8 cellular contexts compared by ENCODE assay signal in genomic region chr9:15552641-15553527, GRCh38. TPM values are rescaled to one million over a fixed set of nuclear protein-coding genes. Genes with fewer than 3 reads are reported as not detected.
DNase-seq lines count a peak whose midpoint lies in the region; ATAC-seq and TF ChIP-seq lines count a peak whose summit lies in the region.

CCDC171 (plus strand) TSS chr9:15553043; CDS start chr9:15564089, 11,046 bp downstream.

- no peak for TF ChIP-seq CTCF in right lobe of liver (IDR thresholded peaks at IDR 0.05)

- H3K4me1 ChIP-seq in CD4-positive, CD25-positive, alpha-beta regulatory T cell (ENCODE audit: control insufficient read depth, insufficient read depth, low read length, poor library complexity, severe bottlenecking) = peaks cover 19% of the 10 kb centered on the region
- no peaks in the 10 kb centered on the region for H3K4me1 ChIP-seq in right lobe of liver

- TF ChIP-seq POLR2A in right lobe of liver (IDR thresholded peaks at IDR 0.05) = peak; percentile 48

- peak within 1 kb of the TSS; percentile 6 for H3K27ac ChIP-seq in CD4-positive, CD25-positive, alpha-beta regulatory T cell (ENCODE audit: insufficient read depth, low read length, poor library complexity, severe bottlenecking)
- peak within 1 kb of the TSS; percentile 31 to 42 (median 40) for H3K27ac ChIP-seq in right lobe of liver

- no peaks in the 10 kb centered on the region for H3K36me3 ChIP-seq in CD4-positive, CD25-positive, alpha-beta regulatory T cell (ENCODE audit: control insufficient read depth, insufficient read depth, low read length)
- no peaks in the 10 kb centered on the region for H3K36me3 ChIP-seq in right lobe of liver

- no peaks in the 10 kb centered on the region for H3K9me3 ChIP-seq in CD4-positive, CD25-positive, alpha-beta regulatory T cell (ENCODE audit: control insufficient read depth in 2 of 2, low read length in 2 of 2)
- no peaks in the 10 kb centered on the region for H3K9me3 ChIP-seq in right lobe of liver

- H3K9me3 Mint-ChIP-seq in CD4-positive, CD25-positive, alpha-beta regulatory T cell = no peaks in the 10 kb centered on the region

- H3K4me3 Mint-ChIP-seq in CD4-positive, CD25-positive, alpha-beta regulatory T cell = peak within 1 kb of the TSS; percentile 87 to 95 (median 93)

- WGBS in right lobe of liver (ENCODE audit: insufficient coverage, low coverage, low lambda C conversion rate, missing lambda C conversion rate) = 1% methylated on average over 12 of the region's 65 CpGs

- peak within 1 kb of the TSS; percentile 66 to 91 (median 90) for H3K27ac Mint-ChIP-seq in CD4-positive, CD25-positive, alpha-beta regulatory T cell

- no peaks in the 10 kb centered on the region for H3K36me3 Mint-ChIP-seq in CD4-positive, CD25-positive, alpha-beta regulatory T cell

- intact Hi-C loops in right lobe of liver (cut with DNase I) = no loop called here

- ATAC-seq in CD4-positive, CD25-positive, alpha-beta regulatory T cell (ENCODE audit: low read depth in 2 of 2) = peak; percentile 86 to 88
- ATAC-seq in GM19395 (IDR thresholded peaks at IDR 0.05; ENCODE audit: unreplicated experiment) = peak; percentile 76
- peak; percentile 63 for ATAC-seq in HG03558 (IDR thresholded peaks at IDR 0.05; ENCODE audit: extremely low read depth, unreplicated experiment)
- ATAC-seq in right lobe of liver = peak; percentile 97 to 98 (median 98)

- H3K27me3 ChIP-seq in CD4-positive, CD25-positive, alpha-beta regulatory T cell (ENCODE audit: control insufficient read depth, insufficient read depth, low read length) = no peaks in the 10 kb centered on the region
- H3K27me3 ChIP-seq in right lobe of liver = no peaks in the 10 kb centered on the region

- H3K27me3 Mint-ChIP-seq in CD4-positive, CD25-positive, alpha-beta regulatory T cell = peaks cover 12% of the 10 kb centered on the region

- H3K4me1 Mint-ChIP-seq in CD4-positive, CD25-positive, alpha-beta regulatory T cell = peaks cover 0 to 21% (median 7%) of the 10 kb centered on the region in 4 donors

- peak; percentile 79 to 89 (median 84) for DNase-seq in CD4-positive, CD25-positive, alpha-beta regulatory T cell
- DNase-seq in NCI-H748 (lab: John Stamatoyannopoulos, UW; ENCODE audit: unreplicated experiment) (peak; percentile 99), dermis blood vessel endothelial cell (peak; percentile 96), right lobe of liver (peak; percentile 93 to 94 (median 94))
- DNase-seq in activated CD4-positive, alpha-beta T cell treated with anti-CD3 and anti-CD28 coated beads, Interleukin-2, amount 50 U/mL, for 24 hours (ENCODE audit: low read depth in 1 of 2, low spot score in 1 of 2) = peak; percentile 59 to 75
- peak; percentile 85 for DNase-seq in stimulated activated CD4-positive, alpha-beta T cell treated with anti-CD3 and anti-CD28 coated beads, Interleukin-4, amount 100 ng/mL, for 24 hours

- peak within 1 kb of the TSS; percentile 87 for H3K4me3 ChIP-seq in CD4-positive, CD25-positive, alpha-beta regulatory T cell (ENCODE audit: low read depth, low read length)
- peak within 1 kb of the TSS; percentile 48 to 76 (median 62) for H3K4me3 ChIP-seq in right lobe of liver

RNA-seq across cellular contexts. Expression of gene CCDC171, which starts in this region (rescaled TPM):
- 1.1 TPM for total RNA-seq in CD4-positive, CD25-positive, alpha-beta regulatory T cell
- under 1 TPM; 0.05 to 0.36 (median 0.18) TPM for polyA plus RNA-seq in CD4-positive, CD25-positive, alpha-beta regulatory T cell
- total RNA-seq in dermis blood vessel endothelial cell (0.68 and 0.98 TPM in 2 replicates), right lobe of liver (under 1 TPM; 0.42 to 0.80 (median 0.45) TPM)

Comparison
In these comparisons a context has a peak if more than half of its experiments do, and no peak if none do; other contexts are left out.
1. Peak in every context shown above with its lines: DNase-seq, ATAC-seq, H3K4me3 ChIP-seq and H3K27ac ChIP-seq.
2. Peak in DNase-seq in dermis blood vessel endothelial cell; RNA of the gene not detected or under 1 TPM.
3. Peak in DNase-seq, ATAC-seq, H3K4me3 ChIP-seq and H3K27ac ChIP-seq in right lobe of liver; RNA of the gene not detected or under 1 TPM.